ENCODE assay signal across 1 cellular context in genomic region chr17:75047398-75048098, GRCh38.
TF ChIP-seq lines count a peak whose summit lies in the region.

No MANE protein-coding gene starts in this region.

TF ChIP-seq in K562, 482 proteins besides CTCF, POLR2A, EP300 and RAD21:
- peak in 1 of 2 experiments; percentile 71; a peak in 2 of 4 replicates for TF ChIP-seq HDAC1 (IDR thresholded peaks at IDR 0.05)
- TF ChIP-seq, protein P1, sequence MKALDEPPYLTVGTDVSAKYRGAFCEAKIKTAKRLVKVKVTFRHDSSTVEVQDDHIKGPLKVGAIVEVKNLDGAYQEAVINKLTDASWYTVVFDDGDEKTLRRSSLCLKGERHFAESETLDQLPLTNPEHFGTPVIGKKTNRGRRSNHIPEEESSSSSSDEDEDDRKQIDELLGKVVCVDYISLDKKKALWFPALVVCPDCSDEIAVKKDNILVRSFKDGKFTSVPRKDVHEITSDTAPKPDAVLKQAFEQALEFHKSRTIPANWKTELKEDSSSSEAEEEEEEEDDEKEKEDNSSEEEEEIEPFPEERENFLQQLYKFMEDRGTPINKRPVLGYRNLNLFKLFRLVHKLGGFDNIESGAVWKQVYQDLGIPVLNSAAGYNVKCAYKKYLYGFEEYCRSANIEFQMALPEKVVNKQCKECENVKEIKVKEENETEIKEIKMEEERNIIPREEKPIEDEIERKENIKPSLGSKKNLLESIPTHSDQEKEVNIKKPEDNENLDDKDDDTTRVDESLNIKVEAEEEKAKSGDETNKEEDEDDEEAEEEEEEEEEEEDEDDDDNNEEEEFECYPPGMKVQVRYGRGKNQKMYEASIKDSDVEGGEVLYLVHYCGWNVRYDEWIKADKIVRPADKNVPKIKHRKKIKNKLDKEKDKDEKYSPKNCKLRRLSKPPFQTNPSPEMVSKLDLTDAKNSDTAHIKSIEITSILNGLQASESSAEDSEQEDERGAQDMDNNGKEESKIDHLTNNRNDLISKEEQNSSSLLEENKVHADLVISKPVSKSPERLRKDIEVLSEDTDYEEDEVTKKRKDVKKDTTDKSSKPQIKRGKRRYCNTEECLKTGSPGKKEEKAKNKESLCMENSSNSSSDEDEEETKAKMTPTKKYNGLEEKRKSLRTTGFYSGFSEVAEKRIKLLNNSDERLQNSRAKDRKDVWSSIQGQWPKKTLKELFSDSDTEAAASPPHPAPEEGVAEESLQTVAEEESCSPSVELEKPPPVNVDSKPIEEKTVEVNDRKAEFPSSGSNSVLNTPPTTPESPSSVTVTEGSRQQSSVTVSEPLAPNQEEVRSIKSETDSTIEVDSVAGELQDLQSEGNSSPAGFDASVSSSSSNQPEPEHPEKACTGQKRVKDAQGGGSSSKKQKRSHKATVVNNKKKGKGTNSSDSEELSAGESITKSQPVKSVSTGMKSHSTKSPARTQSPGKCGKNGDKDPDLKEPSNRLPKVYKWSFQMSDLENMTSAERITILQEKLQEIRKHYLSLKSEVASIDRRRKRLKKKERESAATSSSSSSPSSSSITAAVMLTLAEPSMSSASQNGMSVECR (CRISPR knock-in tag; IDR thresholded peaks at IDR 0.05), result 0 out of 2 replicates have a peak, but pooled peaks have one; percentile 30
- peak; percentile 46 for TF ChIP-seq KDM5B (IDR thresholded peaks at IDR 0.05; ENCODE audit: insufficient replicate concordance, low read depth, low read length)
- no peak for TF ChIP-seq CEBPB (tag; IDR thresholded peaks at IDR 0.05)
- no peak for TF ChIP-seq PPARD (CRISPR knock-in tag; IDR thresholded peaks at IDR 0.05)
- TF ChIP-seq CHD1 (IDR thresholded peaks at IDR 0.05; ENCODE audit: low read length), result peak; percentile 62
- TF ChIP-seq ZSCAN29 (IDR thresholded peaks at IDR 0.05), result no peak
- TF ChIP-seq HDGF (IDR thresholded peaks at IDR 0.05), result no peak
- peak; percentile 42 for TF ChIP-seq SAP30 (IDR thresholded peaks at IDR 0.05; ENCODE audit: borderline replicate concordance, insufficient read depth, low read depth, low read length, poor library complexity, severe bottlenecking)
- TF ChIP-seq CLOCK (CRISPR knock-in tag; IDR thresholded peaks at IDR 0.05; ENCODE audit: borderline replicate concordance), result no peak
- TF ChIP-seq SUPT5H (IDR thresholded peaks at IDR 0.05), result 0 out of 2 replicates have a peak, but pooled peaks have one; percentile 33
- TF ChIP-seq ZNF586 (CRISPR knock-in tag; conservative IDR thresholded peaks at IDR 0.05), result no peak
- TF ChIP-seq, protein P2, sequence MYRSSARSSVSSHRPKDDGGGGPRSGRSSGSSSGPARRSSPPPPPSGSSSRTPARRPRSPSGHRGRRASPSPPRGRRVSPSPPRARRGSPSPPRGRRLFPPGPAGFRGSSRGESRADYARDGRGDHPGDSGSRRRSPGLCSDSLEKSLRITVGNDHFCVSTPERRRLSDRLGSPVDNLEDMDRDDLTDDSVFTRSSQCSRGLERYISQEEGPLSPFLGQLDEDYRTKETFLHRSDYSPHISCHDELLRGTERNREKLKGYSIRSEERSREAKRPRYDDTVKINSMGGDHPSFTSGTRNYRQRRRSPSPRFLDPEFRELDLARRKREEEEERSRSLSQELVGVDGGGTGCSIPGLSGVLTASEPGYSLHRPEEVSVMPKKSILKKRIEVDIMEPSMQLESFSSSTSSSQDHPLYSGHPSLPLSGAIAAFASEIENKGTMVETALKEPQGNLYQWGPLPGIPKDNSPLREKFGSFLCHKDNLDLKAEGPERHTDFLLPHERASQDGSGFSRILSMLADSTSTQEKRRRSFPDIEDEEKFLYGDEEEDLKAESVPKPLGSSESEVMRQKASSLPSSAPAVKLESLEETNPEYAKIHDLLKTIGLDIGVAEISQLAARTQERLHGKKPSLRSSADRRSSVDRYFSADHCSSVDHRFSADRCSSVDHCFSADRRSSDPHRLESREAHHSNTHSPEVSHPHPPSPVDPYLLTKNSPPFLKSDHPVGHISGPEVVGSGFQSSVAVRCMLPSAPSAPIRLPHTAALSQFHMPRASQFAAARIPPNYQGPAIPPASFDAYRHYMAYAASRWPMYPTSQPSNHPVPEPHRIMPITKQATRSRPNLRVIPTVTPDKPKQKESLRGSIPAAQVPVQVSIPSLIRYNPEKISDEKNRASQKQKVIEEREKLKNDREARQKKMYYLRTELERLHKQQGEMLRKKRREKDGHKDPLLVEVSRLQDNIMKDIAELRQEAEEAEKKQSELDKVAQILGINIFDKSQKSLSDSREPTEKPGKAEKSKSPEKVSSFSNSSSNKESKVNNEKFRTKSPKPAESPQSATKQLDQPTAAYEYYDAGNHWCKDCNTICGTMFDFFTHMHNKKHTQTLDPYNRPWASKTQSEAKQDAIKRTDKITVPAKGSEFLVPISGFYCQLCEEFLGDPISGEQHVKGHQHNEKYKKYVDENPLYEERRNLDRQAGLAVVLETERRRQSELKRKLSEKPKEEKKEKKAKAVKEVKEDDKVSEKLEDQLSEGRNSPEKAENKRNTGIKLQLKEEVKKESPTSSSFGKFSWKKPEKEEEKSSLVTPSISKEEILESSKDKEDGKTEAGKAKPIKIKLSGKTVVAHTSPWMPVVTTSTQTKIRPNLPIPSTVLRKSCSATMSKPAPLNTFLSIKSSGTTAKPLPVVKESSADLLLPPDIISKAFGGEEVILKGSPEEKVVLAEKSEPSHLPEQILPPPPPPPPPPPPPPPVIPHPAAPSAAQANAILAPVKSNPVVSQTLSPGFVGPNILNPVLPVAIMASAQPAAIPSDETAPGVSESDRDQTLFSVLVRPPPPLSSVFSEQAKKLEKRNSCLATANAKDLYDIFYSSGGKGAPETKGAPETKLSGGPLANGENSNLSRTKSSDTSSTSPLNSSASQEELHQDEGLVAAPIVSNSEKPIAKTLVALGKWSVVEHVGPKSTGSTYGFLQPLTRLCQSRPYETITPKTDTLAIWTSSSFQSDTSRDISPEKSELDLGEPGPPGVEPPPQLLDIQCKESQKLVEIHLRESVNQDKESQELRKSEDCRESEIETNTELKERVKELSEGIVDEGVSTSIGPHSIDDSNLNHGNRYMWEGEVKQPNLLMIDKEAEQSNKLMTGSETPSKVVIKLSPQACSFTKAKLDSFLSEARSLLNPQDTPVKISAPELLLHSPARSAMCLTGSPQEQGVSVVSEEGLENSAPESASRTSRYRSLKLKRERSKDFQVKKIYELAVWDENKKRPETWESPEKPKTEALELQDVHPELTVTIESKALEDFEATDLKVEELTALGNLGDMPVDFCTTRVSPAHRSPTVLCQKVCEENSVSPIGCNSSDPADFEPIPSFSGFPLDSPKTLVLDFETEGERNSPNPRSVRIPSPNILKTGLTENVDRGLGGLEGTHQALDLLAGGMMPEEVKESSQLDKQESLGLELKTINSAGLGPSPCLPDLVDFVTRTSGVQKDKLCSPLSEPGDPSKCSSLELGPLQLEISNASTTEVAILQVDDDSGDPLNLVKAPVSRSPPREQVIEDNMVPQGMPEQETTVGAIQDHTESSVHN (IDR thresholded peaks at IDR 0.05; ENCODE audit: borderline replicate concordance in 1 of 2, low read depth in 1 of 2), result no peak
- TF ChIP-seq ETV1 (tag; conservative IDR thresholded peaks at IDR 0.05; ENCODE audit: low read depth), result no peak
- TF ChIP-seq SIN3A (IDR thresholded peaks at IDR 0.05; ENCODE audit: borderline replicate concordance in 2 of 2, control insufficient read depth in 1 of 2, low read depth in 2 of 2, low read length in 2 of 2), result 0 out of 4 replicates have a peak, but pooled peaks of 1 of the 2 experiments have one; percentile 56
- no peak for TF ChIP-seq TFAM (CRISPR knock-in tag; conservative IDR thresholded peaks at IDR 0.05)
- TF ChIP-seq, protein P3, sequence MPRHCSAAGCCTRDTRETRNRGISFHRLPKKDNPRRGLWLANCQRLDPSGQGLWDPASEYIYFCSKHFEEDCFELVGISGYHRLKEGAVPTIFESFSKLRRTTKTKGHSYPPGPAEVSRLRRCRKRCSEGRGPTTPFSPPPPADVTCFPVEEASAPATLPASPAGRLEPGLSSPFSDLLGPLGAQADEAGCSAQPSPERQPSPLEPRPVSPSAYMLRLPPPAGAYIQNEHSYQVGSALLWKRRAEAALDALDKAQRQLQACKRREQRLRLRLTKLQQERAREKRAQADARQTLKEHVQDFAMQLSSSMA (CRISPR knock-in tag; IDR thresholded peaks at IDR 0.05), result no peak
- no peak for TF ChIP-seq SREBF1 (IDR thresholded peaks at IDR 0.05; ENCODE audit: borderline replicate concordance, low read depth, low read length)
- TF ChIP-seq, protein P4, sequence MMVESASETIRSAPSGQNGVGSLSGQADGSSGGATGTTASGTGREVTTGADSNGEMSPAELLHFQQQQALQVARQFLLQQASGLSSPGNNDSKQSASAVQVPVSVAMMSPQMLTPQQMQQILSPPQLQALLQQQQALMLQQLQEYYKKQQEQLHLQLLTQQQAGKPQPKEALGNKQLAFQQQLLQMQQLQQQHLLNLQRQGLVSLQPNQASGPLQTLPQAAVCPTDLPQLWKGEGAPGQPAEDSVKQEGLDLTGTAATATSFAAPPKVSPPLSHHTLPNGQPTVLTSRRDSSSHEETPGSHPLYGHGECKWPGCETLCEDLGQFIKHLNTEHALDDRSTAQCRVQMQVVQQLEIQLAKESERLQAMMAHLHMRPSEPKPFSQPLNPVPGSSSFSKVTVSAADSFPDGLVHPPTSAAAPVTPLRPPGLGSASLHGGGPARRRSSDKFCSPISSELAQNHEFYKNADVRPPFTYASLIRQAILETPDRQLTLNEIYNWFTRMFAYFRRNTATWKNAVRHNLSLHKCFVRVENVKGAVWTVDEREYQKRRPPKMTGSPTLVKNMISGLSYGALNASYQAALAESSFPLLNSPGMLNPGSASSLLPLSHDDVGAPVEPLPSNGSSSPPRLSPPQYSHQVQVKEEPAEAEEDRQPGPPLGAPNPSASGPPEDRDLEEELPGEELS (CRISPR knock-in tag; IDR thresholded peaks at IDR 0.05; ENCODE audit: borderline replicate concordance), result no peak
- TF ChIP-seq PTRF (tag; IDR thresholded peaks at IDR 0.05), result no peak
- TF ChIP-seq TEAD2 (tag; IDR thresholded peaks at IDR 0.05), result no peak
- no peak for TF ChIP-seq ZBTB1 (CRISPR knock-in tag; IDR thresholded peaks at IDR 0.05; ENCODE audit: borderline replicate concordance, low read depth)
- TF ChIP-seq BRCA1 (IDR thresholded peaks at IDR 0.05), result no peak
- 0 out of 2 replicates have a peak, but pooled peaks have one; percentile 61 for TF ChIP-seq BRCA1 (CRISPR knock-in tag; IDR thresholded peaks at IDR 0.05)
- TF ChIP-seq ZBTB7A (IDR thresholded peaks at IDR 0.05; ENCODE audit: borderline replicate concordance, control insufficient read depth, low read depth, low read length), result peak; percentile 16; the same call in 1 of the 2 replicates
- 0 out of 2 replicates have a peak, but pooled peaks have one; percentile 24 for TF ChIP-seq ZNF511 (CRISPR knock-in tag; IDR thresholded peaks at IDR 0.05)
- no peak for TF ChIP-seq ZNF57 (CRISPR knock-in tag; IDR thresholded peaks at IDR 0.05)
- 0 out of 2 replicates have a peak, but pooled peaks have one; percentile 8 for TF ChIP-seq ARID1B (IDR thresholded peaks at IDR 0.05)
- TF ChIP-seq ZNF347 (CRISPR knock-in tag; IDR thresholded peaks at IDR 0.05; ENCODE audit: low read depth), result no peak
- peak; percentile 48; the same call in 1 of the 2 replicates for TF ChIP-seq NKRF (IDR thresholded peaks at IDR 0.05; ENCODE audit: borderline replicate concordance)
- peak; percentile 44 for TF ChIP-seq ZFX (CRISPR knock-in tag; IDR thresholded peaks at IDR 0.05)
- TF ChIP-seq EGR1 (conservative IDR thresholded peaks at IDR 0.05), result peak; percentile 58
- TF ChIP-seq MAX (CRISPR knock-in tag; IDR thresholded peaks at IDR 0.05), result peak; percentile 39; the same call in 1 of the 2 replicates
- no peak for TF ChIP-seq HDAC2 (IDR thresholded peaks at IDR 0.05)
TF ChIP-seq in K562: peak in this region for 15.
